In the genomic region with DNA sequence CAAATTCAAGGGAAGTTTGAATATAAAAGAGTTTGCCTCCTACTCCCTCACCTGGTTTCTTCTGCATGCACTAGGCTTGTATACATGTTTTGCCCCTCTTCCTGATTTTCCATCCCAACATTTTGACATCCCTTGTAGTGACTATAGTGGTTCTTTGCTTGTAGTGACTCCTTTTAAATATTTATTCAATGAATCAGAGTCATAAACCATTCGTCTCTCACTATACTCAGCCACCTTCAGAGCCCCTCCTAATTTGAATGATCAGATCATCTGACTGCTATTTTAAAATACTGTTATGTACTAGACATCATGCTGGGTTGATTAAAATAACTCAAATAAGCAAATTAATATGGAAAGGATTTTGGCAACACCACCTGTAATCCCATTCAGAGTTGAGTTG, we compare ENCODE assay signal across 28 cellular contexts.
"Had no signal": no experiment of that assay in that cellular context is flagged by ENCODE, and none has a peak within 500 bp of the region (broad histone marks: within the 10 kb centered on the region; RNA-seq: fewer than 3 reads in every experiment).

No MANE protein-coding gene starts in this region.

- H3K4me1 ChIP-seq: ascending aorta, breast epithelium, esophagus muscularis mucosa, gastroesophageal sphincter, heart right ventricle had no signal

- H3K79me2 ChIP-seq: hepatocyte had no signal

- ATAC-seq: activated CD4-positive, alpha-beta T cell treated with anti-CD3 and anti-CD28 coated beads for 36 hours; activated CD8-positive, alpha-beta memory T cell treated with anti-CD3 and anti-CD28 coated beads, Interleukin-2, amount 10 ng/mL, durations not matched to agents 7 days and 5 days; activated CD8-positive, alpha-beta T cell treated with anti-CD3 and anti-CD28 coated beads, Interleukin-2, amount 10 ng/mL, durations not matched to agents 7 days and 5 days; activated naive CD4-positive, alpha-beta T cell treated with anti-CD3 and anti-CD28 coated beads, Interleukin-2, amount 50 U/mL, for 72 hours; effector memory CD8-positive, alpha-beta T cell; gastroesophageal sphincter; heart right ventricle had no signal

- H2AFZ ChIP-seq: hepatocyte had no signal

- H3K4me2 ChIP-seq: hepatocyte had no signal

- H3K36me3 ChIP-seq: ascending aorta, breast epithelium, esophagus muscularis mucosa, gastroesophageal sphincter, heart right ventricle had no signal

- DNase-seq: activated CD4-positive, alpha-beta memory T cell treated with anti-CD3 and anti-CD28 coated beads for 36 hours; activated CD4-positive, alpha-beta T cell treated with anti-CD3 and anti-CD28 coated beads for 36 hours; activated CD4-positive, alpha-beta T cell treated with anti-CD3 and anti-CD28 coated beads, Interleukin-2, amount 10 ng/mL, durations not matched to agents 24 days and 14 days; activated CD4-positive, CD25-positive, alpha-beta regulatory T cell; activated CD4-positive, CD25-positive, alpha-beta regulatory T cell treated with anti-CD3 and anti-CD28 coated beads, Interleukin-2, amount 50 U/mL, for 72 hours; activated CD8-positive, alpha-beta memory T cell treated with anti-CD3 and anti-CD28 coated beads, Interleukin-2, amount 10 ng/mL, durations not matched to agents 7 days and 5 days; activated CD8-positive, alpha-beta memory T cell treated with anti-CD3 and anti-CD28 coated beads, Interleukin-2, amount 50 U/mL, for 4 hours; activated CD8-positive, alpha-beta T cell treated with anti-CD3 and anti-CD28 coated beads, Interleukin-2, amount 10 ng/mL, durations not matched to agents 7 days and 5 days; activated gamma-delta T cell; activated naive CD4-positive, alpha-beta T cell; activated naive CD4-positive, alpha-beta T cell treated with anti-CD3 and anti-CD28 coated beads, Interleukin-2, amount 10 ng/mL, durations not matched to agents 7 days and 5 days; activated naive CD8-positive, alpha-beta T cell treated with anti-CD3 and anti-CD28 coated beads, Interleukin-2, amount 10 ng/mL, durations not matched to agents 7 days and 5 days; activated T-cell treated with anti-CD3 and anti-CD28 coated beads, Interleukin-2, amount 50 U/mL, for 1 hour; activated T-cell treated with anti-CD3 and anti-CD28 coated beads, Interleukin-2, amount 50 U/mL, for 48 hours; cortex of kidney; dermis blood vessel endothelial cell; effector CD4-positive, alpha-beta T cell; effector memory CD8-positive, alpha-beta T cell; erythroblast; foreskin melanocyte; heart right ventricle; T-helper 2 cell had no signal

- H3K4me3 ChIP-seq: ascending aorta, breast epithelium, esophagus muscularis mucosa, gastroesophageal sphincter, heart right ventricle, hepatocyte had no signal

- H3K27me3 ChIP-seq: ascending aorta, breast epithelium, esophagus muscularis mucosa, gastroesophageal sphincter, heart right ventricle, hepatocyte had no signal

- H3K9me3 ChIP-seq: ascending aorta, breast epithelium, esophagus muscularis mucosa, gastroesophageal sphincter, heart right ventricle had no signal

- H3K27ac ChIP-seq: ascending aorta, breast epithelium, esophagus muscularis mucosa, gastroesophageal sphincter, heart right ventricle, hepatocyte had no signal
